22 cellular contexts compared by ENCODE assay signal in genomic region chr5:37063739-37064138, GRCh38.
"Had no signal": no experiment of that assay in that cellular context is flagged by ENCODE, and none has a peak within 500 bp of the region (broad histone marks: within the 10 kb centered on the region; RNA-seq: fewer than 3 reads in every experiment).

No MANE protein-coding gene starts in this region.

- H3K4me2 ChIP-seq: hepatocyte, neural progenitor cell had no signal

- H3K4me1 ChIP-seq: colonic mucosa, esophagus squamous epithelium, neural progenitor cell, prostate gland, sigmoid colon, stomach, tibial nerve, upper lobe of left lung had no signal

- H3K79me2 ChIP-seq: hepatocyte had no signal

- H3K36me3 ChIP-seq: prostate gland had no signal

- H3K9ac ChIP-seq: neural progenitor cell had no signal

- H3K27ac ChIP-seq: colonic mucosa, esophagus squamous epithelium, hepatocyte, neural progenitor cell, prostate gland, sigmoid colon, stomach, thoracic aorta, tibial nerve, upper lobe of left lung had no signal

- DNase-seq: colonic mucosa; effector memory CD8-positive, alpha-beta T cell; erythroblast; esophagus squamous epithelium; foreskin melanocyte; kidney; mesenchymal stem cell; midbrain; naive thymus-derived CD4-positive, alpha-beta T cell; right cardiac atrium; sigmoid colon; stimulated activated CD4-positive, alpha-beta T cell treated with anti-CD3 and anti-CD28 coated beads, Interleukin-2, amount 100 ng/mL, for 24 hours; stimulated activated CD4-positive, alpha-beta T cell treated with anti-CD3 and anti-CD28 coated beads, Interleukin-4, amount 100 ng/mL, for 24 hours; stimulated activated naive CD4-positive, alpha-beta T cell treated with Interleukin-2 at 50 U/mL for 16 hours; stomach had no signal

- H3K4me3 ChIP-seq: colonic mucosa, esophagus squamous epithelium, hepatocyte, neural progenitor cell, prostate gland, sigmoid colon, stomach, thoracic aorta, tibial nerve, upper lobe of left lung had no signal

- H3K27me3 ChIP-seq: colonic mucosa, esophagus squamous epithelium, hepatocyte, neural progenitor cell, sigmoid colon, stomach, tibial nerve, upper lobe of left lung had no signal

- ATAC-seq: effector memory CD8-positive, alpha-beta T cell; naive thymus-derived CD4-positive, alpha-beta T cell; right cardiac atrium; stimulated activated effector memory CD8-positive, alpha-beta T cell treated with anti-CD3 and anti-CD28 coated beads, Interleukin-12 subunit alpha, Interleukin-12 subunit beta, amount 100 ng/mL, for 72 hours had no signal
